Comparison of ENCODE assay signal across 2 cellular contexts in the genomic region with DNA sequence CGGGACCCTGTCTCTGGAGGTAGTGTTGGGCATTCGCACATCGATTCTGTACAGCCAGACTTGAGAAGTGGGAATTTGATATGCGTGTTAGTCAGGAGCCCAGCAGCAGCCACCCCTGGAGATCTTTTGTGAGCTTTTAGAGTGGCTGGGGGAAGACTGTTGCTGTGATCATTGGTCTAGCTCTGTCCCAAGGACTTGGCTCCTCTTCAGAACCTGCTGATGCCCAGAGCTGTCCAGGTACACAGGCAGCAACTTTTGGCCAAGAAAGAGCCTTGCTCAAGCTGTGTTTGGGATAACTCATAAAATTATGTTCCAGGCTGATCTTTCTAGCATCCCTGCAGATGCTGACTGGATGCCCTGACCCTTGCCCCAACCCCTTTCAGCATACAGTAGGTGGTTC.
A peak's percentile ranks its signal among the peaks of the same experiment; 100 is the strongest.
TF ChIP-seq lines count a peak whose summit lies in the region.

No MANE protein-coding gene starts in this region.

TF ChIP-seq in IMR-90, 13 proteins besides CTCF, POLR2A, EP300 and RAD21:
- TF ChIP-seq MAZ (IDR thresholded peaks at IDR 0.05; ENCODE audit: borderline replicate concordance, low read depth, low read length) (no peak), SMC3 (IDR thresholded peaks at IDR 0.05; ENCODE audit: low read depth, low read length) (no peak)

TF ChIP-seq in GM12878, 131 proteins besides CTCF, POLR2A, EP300 and RAD21:
- TF ChIP-seq JUND (IDR thresholded peaks at IDR 0.05; ENCODE audit: low read depth, low read length) = no peak
- TF ChIP-seq, protein P1, sequence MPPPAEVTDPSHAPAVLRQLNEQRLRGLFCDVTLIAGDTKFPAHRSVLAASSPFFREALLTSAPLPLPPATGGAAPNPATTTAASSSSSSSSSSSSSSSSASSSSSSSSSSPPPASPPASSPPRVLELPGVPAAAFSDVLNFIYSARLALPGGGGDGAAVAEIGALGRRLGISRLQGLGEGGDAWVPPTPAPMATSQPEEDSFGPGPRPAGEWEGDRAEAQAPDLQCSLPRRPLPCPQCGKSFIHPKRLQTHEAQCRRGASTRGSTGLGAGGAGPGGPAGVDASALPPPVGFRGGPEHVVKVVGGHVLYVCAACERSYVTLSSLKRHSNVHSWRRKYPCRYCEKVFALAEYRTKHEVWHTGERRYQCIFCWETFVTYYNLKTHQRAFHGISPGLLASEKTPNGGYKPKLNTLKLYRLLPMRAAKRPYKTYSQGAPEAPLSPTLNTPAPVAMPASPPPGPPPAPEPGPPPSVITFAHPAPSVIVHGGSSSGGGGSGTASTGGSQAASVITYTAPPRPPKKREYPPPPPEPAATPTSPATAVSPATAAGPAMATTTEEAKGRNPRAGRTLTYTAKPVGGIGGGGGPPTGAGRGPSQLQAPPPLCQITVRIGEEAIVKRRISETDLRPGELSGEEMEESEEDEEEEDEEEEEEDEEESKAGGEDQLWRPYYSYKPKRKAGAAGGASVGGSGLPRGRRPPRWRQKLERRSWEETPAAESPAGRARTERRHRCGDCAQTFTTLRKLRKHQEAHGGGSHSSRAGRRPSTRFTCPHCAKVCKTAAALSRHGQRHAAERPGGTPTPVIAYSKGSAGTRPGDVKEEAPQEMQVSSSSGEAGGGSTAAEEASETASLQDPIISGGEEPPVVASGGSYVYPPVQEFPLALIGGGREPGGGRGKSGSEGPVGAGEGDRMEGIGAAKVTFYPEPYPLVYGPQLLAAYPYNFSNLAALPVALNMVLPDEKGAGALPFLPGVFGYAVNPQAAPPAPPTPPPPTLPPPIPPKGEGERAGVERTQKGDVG (CRISPR knock-in tag; IDR thresholded peaks at IDR 0.05) = no peak
- no peak for TF ChIP-seq ZNF217 (IDR thresholded peaks at IDR 0.05)
- no peak for TF ChIP-seq ZNF207 (IDR thresholded peaks at IDR 0.05; ENCODE audit: borderline replicate concordance)
- TF ChIP-seq POLR2AphosphoS5 (IDR thresholded peaks at IDR 0.05; ENCODE audit: low read length) = 0 out of 2 replicates have a peak, but pooled peaks have one; percentile 10
- TF ChIP-seq HDAC2 (IDR thresholded peaks at IDR 0.05) = no peak
